In genomic region chr14:22384167-22384549, GRCh38 we compare ENCODE assay signal across 24 cellular contexts.
DNase-seq lines count a peak whose midpoint lies in the region; ATAC-seq and TF ChIP-seq lines count a peak whose summit lies in the region.
"Had no signal": no experiment of that assay in that cellular context is flagged by ENCODE, and none has a peak within 500 bp of the region (broad histone marks: within the 10 kb centered on the region; RNA-seq: fewer than 3 reads in every experiment).

No MANE protein-coding gene starts in this region.

- peak overlapping the region; percentile 33 for H2BK5ac ChIP-seq in mesendoderm (ENCODE audit: low read length)

- H3K4ac ChIP-seq in mesendoderm (ENCODE audit: low read depth, low read length), result peak overlapping the region; percentile 5

- no peaks in the 10 kb centered on the region for H3K79me2 ChIP-seq in mesendoderm (ENCODE audit: control insufficient read depth, insufficient read depth, low read length)

- peak overlapping the region; percentile 8 for H3K56ac ChIP-seq in mesendoderm (ENCODE audit: low read length)

- H3K18ac ChIP-seq in mesendoderm (ENCODE audit: low read length), result peak overlapping the region; percentile 29

- no peak overlapping the region for H4K8ac ChIP-seq in mesendoderm (ENCODE audit: low read depth, low read length)

- DNase-seq in mesendoderm (no peak), brain microvascular endothelial cell (no peak), GM19240 (ENCODE audit: insufficient read length, low spot score) (no peak), T-helper 2 cell (no peak), NCI-H82 (lab: John Stamatoyannopoulos, UW) (no peak)
- DNase-seq: activated CD8-positive, alpha-beta memory T cell treated with anti-CD3 and anti-CD28 coated beads for 24 hours; COR-L47; effector CD8-positive, alpha-beta T cell; KG1; midbrain; NCI-H1092 treated with DMSO at 0.1 percent for 48 hours; NCI-H748 treated with DMSO at 0.1 percent for 48 hours; occipital lobe; stimulated activated CD4-positive, alpha-beta T cell treated with anti-CD3 and anti-CD28 coated beads, Interleukin-2, amount 100 ng/mL, for 48 hours; T-helper 1 cell; testis had no signal

- H3K23ac ChIP-seq in mesendoderm (ENCODE audit: low read length), result no peak overlapping the region

- no peak overlapping the region for H4K5ac ChIP-seq in mesendoderm (ENCODE audit: low read length)

- no peaks in the 10 kb centered on the region for H3K27me3 ChIP-seq in mesendoderm (ENCODE audit: insufficient read depth, low read length, poor library complexity)
- H3K27me3 ChIP-seq in brain microvascular endothelial cell (replicated peaks), result no peaks in the 10 kb centered on the region
- H3K27me3 ChIP-seq: cardiac muscle cell, testis had no signal

- H2BK120ac ChIP-seq in mesendoderm (ENCODE audit: low read depth, low read length), result no peak overlapping the region

- no peak overlapping the region for H3K9ac ChIP-seq in mesendoderm (ENCODE audit: low read length)

- H3K79me1 ChIP-seq in mesendoderm (ENCODE audit: low read length), result no peaks in the 10 kb centered on the region

- no peak for TF ChIP-seq CTCF in brain microvascular endothelial cell (IDR thresholded peaks at IDR 0.05; ENCODE audit: low read depth, low read length, missing control alignments)

- no peak overlapping the region for H3K27ac ChIP-seq in mesendoderm (ENCODE audit: low read depth, low read length)
- no peak overlapping the region for H3K27ac ChIP-seq in brain microvascular endothelial cell
- H3K27ac ChIP-seq: cardiac muscle cell, RWPE1, testis had no signal

- H3K4me3 ChIP-seq in mesendoderm (ENCODE audit: low read length), result no peak overlapping the region
- no peak overlapping the region for H3K4me3 ChIP-seq in brain microvascular endothelial cell (ENCODE audit: low read depth, low read length)
- H3K4me3 ChIP-seq: cardiac muscle cell, GM23338, testis had no signal

- H3K36me3 ChIP-seq in mesendoderm (ENCODE audit: control insufficient read depth, insufficient read depth, low read length) (no peaks in the 10 kb centered on the region), brain microvascular endothelial cell (replicated peaks) (no peaks in the 10 kb centered on the region)
- H3K36me3 ChIP-seq: cardiac muscle cell had no signal

- in situ Hi-C loops in brain microvascular endothelial cell (cut with HindIII; ENCODE audit: low pct_ligation_motif_present, low sequenced_read_pairs), result no loop called here

- H2BK15ac ChIP-seq in mesendoderm (replicated peaks; ENCODE audit: low read depth), result no peak overlapping the region

- H2AK5ac ChIP-seq in mesendoderm (ENCODE audit: low read length), result peak overlapping the region; percentile 47

- WGBS in mesendoderm (ENCODE audit: extremely low coverage, insufficient coverage, low lambda C conversion rate), result no CpG with 5 or more reads among the region's 2 CpGs

- no peak overlapping the region for H3K4me2 ChIP-seq in mesendoderm (ENCODE audit: low read length)
- H3K4me2 ChIP-seq: GM23338 had no signal

- peak; percentile 1 for ATAC-seq in GM18517 (IDR thresholded peaks at IDR 0.05; ENCODE audit: unreplicated experiment)
- peak; percentile 4 for ATAC-seq in HG02588 (IDR thresholded peaks at IDR 0.05; ENCODE audit: unreplicated experiment)
- ATAC-seq in HG03342 (IDR thresholded peaks at IDR 0.05; ENCODE audit: unreplicated experiment), result peak; percentile 6
- ATAC-seq: GM23338, sciatic nerve, WTC11 had no signal

- peaks cover 16% of the 10 kb centered on the region for H3K4me1 ChIP-seq in mesendoderm (ENCODE audit: control insufficient read depth, low read depth, low read length)
- H3K4me1 ChIP-seq: testis had no signal
